In the genomic region with DNA sequence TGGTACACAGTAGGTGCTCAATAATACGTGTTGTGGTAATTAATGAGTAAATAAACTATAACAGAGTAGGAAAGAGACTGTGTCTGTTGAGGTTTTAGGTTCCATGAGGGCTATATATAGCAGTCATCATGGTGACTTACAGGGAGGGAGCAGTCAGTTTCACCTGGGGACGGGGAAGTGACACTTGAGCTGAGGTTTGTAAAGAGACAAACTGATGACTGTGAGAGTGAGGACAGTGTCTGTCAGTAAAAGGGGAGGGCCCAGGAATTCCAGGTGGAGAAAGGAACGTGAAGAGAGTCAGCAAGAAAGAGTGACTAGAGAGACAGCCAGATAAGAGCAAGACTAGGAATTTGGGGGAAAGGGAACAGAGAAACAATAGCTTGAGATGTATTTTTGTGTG, we compare ENCODE assay signal across 26 cellular contexts. TPM values are rescaled to one million over a fixed set of nuclear protein-coding genes. Genes with fewer than 3 reads are reported as not detected.
DNase-seq lines count a peak whose midpoint lies in the region; ATAC-seq, FAIRE-seq and TF ChIP-seq lines count a peak whose summit lies in the region.
"Had no signal": no experiment of that assay in that cellular context is flagged by ENCODE, and none has a peak within 500 bp of the region (broad histone marks: within the 10 kb centered on the region; RNA-seq: fewer than 3 reads in every experiment).

No MANE protein-coding gene starts in this region.

- H3K27ac ChIP-seq in HEK293 (ENCODE audit: extremely low read depth, low read depth, low read length), result no peak overlapping the region
- peak overlapping the region; percentile 91 for H3K27ac ChIP-seq in endothelial cell of umbilical vein (ENCODE audit: insufficient read depth, low read depth, low read length)
- peak overlapping the region; percentile 96 for H3K27ac ChIP-seq in trophoblast cell (ENCODE audit: low read depth, low read length)
- H3K27ac ChIP-seq: foreskin keratinocyte, GM23248 had no signal

- TF ChIP-seq POLR2A in endothelial cell of umbilical vein (IDR thresholded peaks at IDR 0.05; ENCODE audit: low read depth, low read length), result no peak

- no peak overlapping the region for H3K18ac ChIP-seq in trophoblast cell (ENCODE audit: low read length)

- H4K20me1 ChIP-seq in endothelial cell of umbilical vein (replicated peaks; ENCODE audit: control insufficient read depth, extremely low read depth, insufficient read depth, low read length), result no peaks in the 10 kb centered on the region

- H3K4me1 ChIP-seq in Caco-2 (no peaks in the 10 kb centered on the region), HEK293 (ENCODE audit: control insufficient read depth, insufficient read depth, low read length) (no peaks in the 10 kb centered on the region; the same call in 1 of the 2 replicates), endothelial cell of umbilical vein (ENCODE audit: control insufficient read depth, extremely low read depth, insufficient read depth, low read length) (peaks cover 53% of the 10 kb centered on the region), trophoblast cell (ENCODE audit: control insufficient read depth in 1 of 2, insufficient read depth in 2 of 2, low read length in 2 of 2) (peaks cover 34 to 35% of the 10 kb centered on the region in 2 experiments)
- H3K4me1 ChIP-seq: foreskin keratinocyte had no signal

- H3K9me1 ChIP-seq in endothelial cell of umbilical vein (replicated peaks; ENCODE audit: control insufficient read depth, extremely low read depth, insufficient read depth, low read length), result no peaks in the 10 kb centered on the region

- H3K9me3 ChIP-seq in Caco-2, result no peaks in the 10 kb centered on the region
- H3K9me3 ChIP-seq in HEK293 (ENCODE audit: control insufficient read depth, insufficient read depth, low read depth, low read length), result no peaks in the 10 kb centered on the region
- no peaks in the 10 kb centered on the region for H3K9me3 ChIP-seq in endothelial cell of umbilical vein (replicated peaks; ENCODE audit: control insufficient read depth, insufficient read depth, low read length)
- no peaks in the 10 kb centered on the region for H3K9me3 ChIP-seq in trophoblast cell (ENCODE audit: insufficient read depth, low read depth, low read length)
- H3K9me3 ChIP-seq: transverse colon had no signal

- H3K9me3 Mint-ChIP-seq in Caco-2 (ENCODE audit: unreplicated experiment), result no peaks in the 10 kb centered on the region
- H3K9me3 Mint-ChIP-seq: activated CD4-positive, alpha-beta memory T cell treated with anti-CD3 and anti-CD28 coated beads, Interleukin-2, amount 10 ng/mL, durations not matched to agents 7 days and 5 days; activated T-cell treated with anti-CD3 and anti-CD28 coated beads, Interleukin-2, amount 50 U/mL, for 4 hours; WTC11 had no signal

- no peaks in the 10 kb centered on the region for H3K36me3 Mint-ChIP-seq in Caco-2 (ENCODE audit: insufficient read depth, unreplicated experiment)
- H3K36me3 Mint-ChIP-seq: activated naive CD8-positive, alpha-beta T cell; brain; WTC11 had no signal

- no peak for DNase-seq in Caco-2
- no peak for DNase-seq in endothelial cell of umbilical vein (ENCODE audit: low read depth, low spot score)
- DNase-seq in trophoblast cell, result peak; percentile 87 to 92
- no peak for DNase-seq in HPDE6-E6E7 (ENCODE audit: extremely low spot score)
- no peak for DNase-seq in T-helper 9 cell
- DNase-seq in kidney glomerular epithelial cell (lab: John Stamatoyannopoulos, UW), result no peak
- DNase-seq: activated CD4-positive, alpha-beta memory T cell treated with anti-CD3 and anti-CD28 coated beads, Interleukin-2, amount 10 ng/mL, durations not matched to agents 7 days and 5 days; activated T-cell treated with anti-CD3 and anti-CD28 coated beads, Interleukin-2, amount 50 U/mL, for 4 hours; cortex of kidney; EL; foreskin keratinocyte; GM23248; NCI-H1105 treated with DMSO at 0.1 percent for 48 hours; NCI-H82; OCI-M1; retina; stimulated activated naive CD4-positive, alpha-beta T cell; transverse colon had no signal

- no peaks in the 10 kb centered on the region for H3K27me3 Mint-ChIP-seq in Caco-2 (ENCODE audit: insufficient read depth, unreplicated experiment)

- no peak overlapping the region for H4K91ac ChIP-seq in trophoblast cell (ENCODE audit: low read depth, low read length)

- H3K79me1 ChIP-seq in trophoblast cell (ENCODE audit: low read length), result peaks cover 46% of the 10 kb centered on the region

- BruUV-seq in Caco-2 (replicated peaks; lab: Mats Ljungman, UMichigan) (no TSS peak), endothelial cell of umbilical vein (replicated peaks; lab: Mats Ljungman, UMichigan) (no TSS peak)

- H3K36me3 ChIP-seq in Caco-2 (ENCODE audit: control insufficient read depth, insufficient read depth, low read length), result no peaks in the 10 kb centered on the region
- H3K36me3 ChIP-seq in HEK293 (ENCODE audit: control insufficient read depth in 2 of 2, insufficient read depth in 1 of 2, low read length in 2 of 2), result no peaks in the 10 kb centered on the region
- no peaks in the 10 kb centered on the region for H3K36me3 ChIP-seq in endothelial cell of umbilical vein (ENCODE audit: control insufficient read depth in 2 of 2, extremely low read depth in 1 of 2, insufficient read depth in 2 of 2, low read length in 2 of 2)
- no peaks in the 10 kb centered on the region for H3K36me3 ChIP-seq in trophoblast cell (ENCODE audit: control insufficient read depth in 1 of 2, insufficient read depth in 2 of 2, low read length in 2 of 2)
- H3K36me3 ChIP-seq: transverse colon had no signal

- no peak overlapping the region for H2AK5ac ChIP-seq in trophoblast cell (ENCODE audit: low read length)

- H3K4me2 ChIP-seq in endothelial cell of umbilical vein (ENCODE audit: insufficient read depth, low read length) (no peak overlapping the region), trophoblast cell (ENCODE audit: low read length) (no peak overlapping the region)

- CTCF ChIA-PET in Caco-2 (lab: Charles Lee), result interaction anchor here (1.0 kb wide), 1 partner anchor 29 kb away, joined by 3 read pairs; no protein-coding TSS in a partner anchor
- CTCF ChIA-PET in HEK293 (lab: Yijun Ruan, JAX), result interaction anchor here (1.0 to 1.6 kb wide), 3 partner anchors 29 to 245 kb away, joined by 3 to 4 read pairs (median 4); no protein-coding TSS in a partner anchor
- CTCF ChIA-PET in endothelial cell of umbilical vein (lab: Charles Lee), result interaction anchor here (1.0 to 1.2 kb wide), 2 partner anchors 10 to 29 kb away, joined by 3 to 5 read pairs; no protein-coding TSS in a partner anchor

- no peak for TF ChIP-seq CTCF in Caco-2 (IDR thresholded peaks at IDR 0.05; ENCODE audit: insufficient read depth in 1 of 2, low read depth in 1 of 2, low read length in 1 of 2, severe bottlenecking in 1 of 2, unreplicated experiment in 1 of 2)
- TF ChIP-seq CTCF in HEK293 (tag by site-specific recombination; IDR thresholded peaks at IDR 0.05), result no peak
- no peak for TF ChIP-seq CTCF in endothelial cell of umbilical vein (IDR thresholded peaks at IDR 0.05; ENCODE audit: extremely low read depth in 1 of 2, insufficient read depth in 1 of 2, low read depth in 1 of 2, low read length in 2 of 2)

- POLR2A ChIA-PET in Caco-2 (lab: Charles Lee) (no interaction called here), HEK293 (lab: Yijun Ruan, JAX) (no interaction called here), endothelial cell of umbilical vein (lab: Charles Lee) (no interaction called here)

- H3K4me3 ChIP-seq in Caco-2 (ENCODE audit: low read depth, low read length), result no peak overlapping the region
- no peak overlapping the region for H3K4me3 ChIP-seq in HEK293 (ENCODE audit: low read depth, low read length)
- no peak overlapping the region for H3K4me3 ChIP-seq in endothelial cell of umbilical vein (replicated peaks in 1 of 3; ENCODE audit: insufficient read depth in 1 of 3, low read depth in 1 of 3, low read length in 3 of 3)
- H3K4me3 ChIP-seq in trophoblast cell (ENCODE audit: low read depth, low read length), result no peak overlapping the region
- H3K4me3 ChIP-seq: GM23248, transverse colon had no signal

- H3K4me3 Mint-ChIP-seq in Caco-2 (ENCODE audit: unreplicated experiment), result no peak overlapping the region
- H3K4me3 Mint-ChIP-seq: activated CD4-positive, alpha-beta memory T cell treated with anti-CD3 and anti-CD28 coated beads, Interleukin-2, amount 10 ng/mL, durations not matched to agents 7 days and 5 days; activated naive CD8-positive, alpha-beta T cell; activated T-cell treated with anti-CD3 and anti-CD28 coated beads, Interleukin-2, amount 50 U/mL, for 4 hours; brain; WTC11 had no signal

- no CpG with 5 or more reads among the region's 3 CpGs for WGBS in trophoblast cell (ENCODE audit: extremely low coverage, insufficient coverage, insufficient read length)

- H3K9ac ChIP-seq in endothelial cell of umbilical vein (replicated peaks; ENCODE audit: extremely low read depth, insufficient read depth, low read length), result no peak overlapping the region
- H3K9ac ChIP-seq in trophoblast cell (ENCODE audit: low read length), result no peak overlapping the region
- H3K9ac ChIP-seq: GM23248 had no signal

- no peak overlapping the region for H4K12ac ChIP-seq in trophoblast cell (ENCODE audit: low read depth, low read length)

- no peaks in the 10 kb centered on the region for H3K27me3 ChIP-seq in Caco-2 (replicated peaks; ENCODE audit: control insufficient read depth, insufficient read depth, low read length)
- H3K27me3 ChIP-seq in endothelial cell of umbilical vein (ENCODE audit: control insufficient read depth in 2 of 2, insufficient read depth in 2 of 2, low read length in 2 of 2), result no peaks in the 10 kb centered on the region
- H3K27me3 ChIP-seq in trophoblast cell (ENCODE audit: insufficient read depth, low read length), result no peaks in the 10 kb centered on the region
- H3K27me3 ChIP-seq: transverse colon had no signal

- H2BK120ac ChIP-seq in trophoblast cell (ENCODE audit: insufficient read depth, low read length, poor library complexity), result no peak overlapping the region

- no peak overlapping the region for H3K23ac ChIP-seq in trophoblast cell (ENCODE audit: low read length)

- H3K27ac Mint-ChIP-seq in Caco-2 (ENCODE audit: unreplicated experiment), result peak overlapping the region; percentile 1
- H3K27ac Mint-ChIP-seq: activated CD4-positive, alpha-beta memory T cell treated with anti-CD3 and anti-CD28 coated beads, Interleukin-2, amount 10 ng/mL, durations not matched to agents 7 days and 5 days; activated naive CD8-positive, alpha-beta T cell; WTC11 had no signal

- H3K14ac ChIP-seq in trophoblast cell (ENCODE audit: low read length), result no peak overlapping the region

- ATAC-seq in HG03025 (IDR thresholded peaks at IDR 0.05; ENCODE audit: low FRiP score, unreplicated experiment), result no peak
- ATAC-seq: activated T-cell treated with anti-CD3 and anti-CD28 coated beads, Interleukin-2, amount 50 U/mL, for 4 hours; foreskin keratinocyte; left lobe of liver; WTC11 had no signal

- peaks cover 9% of the 10 kb centered on the region for H3K4me1 Mint-ChIP-seq in Caco-2 (ENCODE audit: low read depth, unreplicated experiment)

- H2AFZ ChIP-seq in endothelial cell of umbilical vein (ENCODE audit: low read depth, low read length) (no peak overlapping the region), trophoblast cell (ENCODE audit: insufficient read depth, low read length, poor library complexity) (no peak overlapping the region)
- H2AFZ ChIP-seq: GM23248 had no signal

- FAIRE-seq in endothelial cell of umbilical vein (lab: Jason Lieb, UNC), result no peak

- intact Hi-C loops in Caco-2 (cut with micrococcal nuclease; ENCODE audit: unreplicated experiment) (no loop called here), endothelial cell of umbilical vein (cut with micrococcal nuclease) (no loop called here)

- no peak overlapping the region for H2BK12ac ChIP-seq in trophoblast cell (ENCODE audit: low read length)

- H3K79me2 ChIP-seq in endothelial cell of umbilical vein (ENCODE audit: control insufficient read depth, insufficient read depth, low read length) (no peaks in the 10 kb centered on the region), trophoblast cell (ENCODE audit: control insufficient read depth, insufficient read depth, low read length, poor library complexity) (peaks cover 7% of the 10 kb centered on the region)

- H2BK5ac ChIP-seq in trophoblast cell (ENCODE audit: low read depth, low read length, poor library complexity), result no peak overlapping the region

- H3K4ac ChIP-seq in trophoblast cell (ENCODE audit: low read depth, low read length), result no peak overlapping the region

- H4K8ac ChIP-seq in trophoblast cell (ENCODE audit: low read depth, low read length), result no peak overlapping the region

- dilution Hi-C loops in endothelial cell of umbilical vein (cut with MboI; ENCODE audit: extremely low pct_ligation_motif_present, low sequenced_read_pairs), result no loop called here

RNA-seq across cellular contexts. Expression of a gene that starts 30.2 kb away (rescaled TPM):
- total RNA-seq in Caco-2 (2022) (1.0 and 1.8 TPM in 2 replicates), endothelial cell of umbilical vein (4.9 and 5.0 TPM in 2 replicates)
- 2.3 and 2.5 TPM in 2 replicates for polyA plus RNA-seq in endothelial cell of umbilical vein
- polyA plus RNA-seq in endothelial cell of umbilical vein (2011; cell fraction: cytosol; rRNA removed), result 1.1 TPM in 2 replicates
- 8.9 and 12.1 TPM in 2 replicates for polyA plus RNA-seq in endothelial cell of umbilical vein (2011; cell fraction: nucleus; rRNA removed)
- polyA plus RNA-seq in endothelial cell of umbilical vein (2012), result 2.0 and 5.2 TPM in 2 replicates
- 3.4 and 5.3 TPM in 2 replicates for polyA minus RNA-seq in endothelial cell of umbilical vein
- 3.3 TPM for polyA minus RNA-seq in endothelial cell of umbilical vein (2011; cell fraction: cytosol; rRNA and poly(A)+ RNA removed)
- 9.0 and 9.1 TPM in 2 replicates for polyA minus RNA-seq in endothelial cell of umbilical vein (2011; cell fraction: nucleus; rRNA and poly(A)+ RNA removed)
- 7.2 and 7.4 TPM in 2 replicates for polyA plus RNA-seq in trophoblast cell (2013)
- total RNA-seq: activated CD4-positive, alpha-beta memory T cell treated with anti-CD3 and anti-CD28 coated beads, Interleukin-2, amount 10 ng/mL, durations not matched to agents 7 days and 5 days; activated T-cell treated with anti-CD3 and anti-CD28 coated beads, Interleukin-2, amount 50 U/mL, for 4 hours; foreskin keratinocyte; SK-MEL-5; T-helper 2 cell treated with Interferon-gamma antibody and Interleukin-4, amounts not matched to agents 100 ng/mL and 5 ng/mL, for 36 hours had no signal
- polyA plus RNA-seq: foreskin keratinocyte had no signal

Comparison
In these comparisons a context has a peak if more than half of its experiments do, and no peak if none do; other contexts are left out.
1. DNase-seq: peak in trophoblast cell (2 of 2); none in Caco-2 (0 of 2), endothelial cell of umbilical vein (single experiment), HPDE6-E6E7 (single experiment), T-helper 9 cell (single experiment) and kidney glomerular epithelial cell (single experiment).